In genomic region chr3:48439820-48440589, GRCh38 we compare ENCODE assay signal across 8 cellular contexts. TPM values are rescaled to one million over a fixed set of nuclear protein-coding genes. Genes with fewer than 3 reads are reported as not detected.
DNase-seq lines count a peak whose midpoint lies in the region; ATAC-seq and TF ChIP-seq lines count a peak whose summit lies in the region.

A gene with protein sequence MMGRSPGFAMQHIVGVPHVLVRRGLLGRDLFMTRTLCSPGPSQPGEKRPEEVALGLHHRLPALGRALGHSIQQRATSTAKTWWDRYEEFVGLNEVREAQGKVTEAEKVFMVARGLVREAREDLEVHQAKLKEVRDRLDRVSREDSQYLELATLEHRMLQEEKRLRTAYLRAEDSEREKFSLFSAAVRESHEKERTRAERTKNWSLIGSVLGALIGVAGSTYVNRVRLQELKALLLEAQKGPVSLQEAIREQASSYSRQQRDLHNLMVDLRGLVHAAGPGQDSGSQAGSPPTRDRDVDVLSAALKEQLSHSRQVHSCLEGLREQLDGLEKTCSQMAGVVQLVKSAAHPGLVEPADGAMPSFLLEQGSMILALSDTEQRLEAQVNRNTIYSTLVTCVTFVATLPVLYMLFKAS (minus strand): TSS chr3:48440119. CDS start chr3:48435128, 4,991 bp downstream.
Gene TMA7 (plus strand): TSS chr3:48440257. CDS start chr3:48440297, 40 bp downstream.

- no peaks in the 10 kb centered on the region for H3K27me3 ChIP-seq in foreskin keratinocyte
- H3K27me3 ChIP-seq in neural progenitor cell = no peaks in the 10 kb centered on the region

- H3K36me3 Mint-ChIP-seq in neural progenitor cell = peaks cover 7% of the 10 kb centered on the region

- TF ChIP-seq CTCF in foreskin keratinocyte (conservative IDR thresholded peaks at IDR 0.05) (peak; percentile 2), neural progenitor cell (IDR thresholded peaks at IDR 0.05) (no peak)

- POLR2A ChIA-PET in HEK293T (lab: Yijun Ruan, JAX) = interaction anchor here (0.5 to 2.2 kb wide), 35 partner anchors 8 to 615 kb away, joined by 3 to 19 read pairs (median 4); partner anchors contain the start of genes CDC25A, CELSR3, PFKFB4 and PLXNB1

- peak; percentile 98 for DNase-seq in GM03348 (ENCODE audit: low spot score)
- DNase-seq in HEK293T (ENCODE audit: extremely low spot score) = peak; percentile 97
- peak; percentile 97 for DNase-seq in MV-4-11 (lab: John Stamatoyannopoulos, UW)
- DNase-seq in SK-MEL-5 (ENCODE audit: low read depth, low spot score) = peak; percentile 98
- DNase-seq in activated naive CD4-positive, alpha-beta T cell treated with Interleukin-2 at 50 U/mL for 16 hours = peak; percentile 99
- DNase-seq in foreskin keratinocyte = peak; percentile 87 to 93
- DNase-seq in neural progenitor cell (ENCODE audit: low spot score) = peak; percentile 98
- DNase-seq in stromal cell of bone marrow (ENCODE audit: low read depth) = peak; percentile 93

- H3K9ac ChIP-seq in neural progenitor cell = peak within 1 kb of the TSS; percentile 79

- ATAC-seq in foreskin keratinocyte = peak; percentile 92

- no peaks in the 10 kb centered on the region for H3K9me3 ChIP-seq in neural progenitor cell (ENCODE audit: low read depth)

- H3K27ac Mint-ChIP-seq in neural progenitor cell = peak within 1 kb of the TSS; percentile 81

- H3K79me2 ChIP-seq in neural progenitor cell (ENCODE audit: low read depth) = peaks cover 57% of the 10 kb centered on the region

- H3K27ac ChIP-seq in foreskin keratinocyte (peak within 1 kb of the TSS; percentile 81), neural progenitor cell (no peak within 1 kb of the TSS)

- H3K4me3 ChIP-seq in neural progenitor cell = peak within 1 kb of the TSS; percentile 71

- H3K36me3 ChIP-seq in neural progenitor cell = no peaks in the 10 kb centered on the region

- H2AFZ ChIP-seq in neural progenitor cell (replicated peaks) = peak within 1 kb of the TSS; percentile 59

- no peaks in the 10 kb centered on the region for H3K9me3 Mint-ChIP-seq in neural progenitor cell

- in situ Hi-C loops in SK-MEL-5 (cut with HindIII; ENCODE audit: low pct_unique_long_range_greater_than_20kb, low sequenced_read_pairs) = no loop called here

- H3F3A ChIP-seq in neural progenitor cell (ENCODE audit: low read depth) = peaks cover 61% of the 10 kb centered on the region

- peak within 1 kb of the TSS; percentile 94 for H3K4me2 ChIP-seq in neural progenitor cell

- H4K20me1 ChIP-seq in neural progenitor cell (ENCODE audit: low read depth) = peaks cover 16% of the 10 kb centered on the region

- H3K27me3 Mint-ChIP-seq in neural progenitor cell (ENCODE audit: insufficient read depth, low read depth) = no peaks in the 10 kb centered on the region

- peaks cover 17% of the 10 kb centered on the region for H3K4me1 Mint-ChIP-seq in neural progenitor cell

- peaks cover 10% of the 10 kb centered on the region for H3K4me1 ChIP-seq in foreskin keratinocyte
- H3K4me1 ChIP-seq in neural progenitor cell = peaks cover 15% of the 10 kb centered on the region

- CTCF ChIA-PET in HEK293T (lab: Yijun Ruan, JAX) = interaction anchor here (0.7 to 2.7 kb wide), 6 partner anchors 33 to 187 kb away, joined by 3 to 21 read pairs (median 3); no protein-coding TSS in a partner anchor

- peak within 1 kb of the TSS; percentile 96 for H3K4me3 Mint-ChIP-seq in neural progenitor cell

TF ChIP-seq in HEK293T, 16 proteins besides CTCF, POLR2A, EP300 and RAD21:
- TF ChIP-seq L3MBTL2 (conservative IDR thresholded peaks at IDR 0.05) = peak; percentile 98
- TF ChIP-seq FOXK2 (IDR thresholded peaks at IDR 0.05) = no peak
- TF ChIP-seq ELF4 (IDR thresholded peaks at IDR 0.05) = peak; percentile 76
- no peak for TF ChIP-seq FOXM1 (IDR thresholded peaks at IDR 0.05; ENCODE audit: borderline replicate concordance)
- TF ChIP-seq, protein P1, sequence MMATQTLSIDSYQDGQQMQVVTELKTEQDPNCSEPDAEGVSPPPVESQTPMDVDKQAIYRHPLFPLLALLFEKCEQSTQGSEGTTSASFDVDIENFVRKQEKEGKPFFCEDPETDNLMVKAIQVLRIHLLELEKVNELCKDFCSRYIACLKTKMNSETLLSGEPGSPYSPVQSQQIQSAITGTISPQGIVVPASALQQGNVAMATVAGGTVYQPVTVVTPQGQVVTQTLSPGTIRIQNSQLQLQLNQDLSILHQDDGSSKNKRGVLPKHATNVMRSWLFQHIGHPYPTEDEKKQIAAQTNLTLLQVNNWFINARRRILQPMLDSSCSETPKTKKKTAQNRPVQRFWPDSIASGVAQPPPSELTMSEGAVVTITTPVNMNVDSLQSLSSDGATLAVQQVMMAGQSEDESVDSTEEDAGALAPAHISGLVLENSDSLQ (IDR thresholded peaks at IDR 0.05) = peak; percentile 95
- TF ChIP-seq SP1 (IDR thresholded peaks at IDR 0.05) = no peak
- no peak for TF ChIP-seq FOXA1 (IDR thresholded peaks at IDR 0.05)
- no peak for TF ChIP-seq ARNT (IDR thresholded peaks at IDR 0.05)
- TF ChIP-seq HDGF (IDR thresholded peaks at IDR 0.05; ENCODE audit: borderline replicate concordance) = no peak
- no peak for TF ChIP-seq LEF1 (IDR thresholded peaks at IDR 0.05; ENCODE audit: borderline replicate concordance)

RNA-seq across cellular contexts. Expression of the first gene that starts in this region (rescaled TPM):
- 41.6 and 43.8 TPM in 2 replicates for total RNA-seq in SK-MEL-5 (2014; rRNA removed; shearing (Covaris generic))
- 43.9 and 45.9 TPM in 2 replicates for polyA plus RNA-seq in SK-MEL-5 (2015; cell fraction: cytosol; rRNA removed)
- 14.8 and 17.1 TPM in 2 replicates for polyA plus RNA-seq in SK-MEL-5 (2015; cell fraction: nucleus; rRNA removed)
- total RNA-seq in foreskin keratinocyte = 30.3 and 31.1 TPM in 2 replicates
- 29.5 and 33.2 TPM in 2 replicates for polyA plus RNA-seq in foreskin keratinocyte
- total RNA-seq in neural progenitor cell (ENCODE audit: low replicate concordance) = 13.9 and 22.0 TPM in 2 replicates

RNA-seq across cellular contexts. Expression of gene TMA7, which starts in this region (rescaled TPM):
- total RNA-seq in SK-MEL-5 (2014; rRNA removed; shearing (Covaris generic)) = 412 and 439 TPM in 2 replicates
- 246 and 431 TPM in 2 replicates for polyA plus RNA-seq in SK-MEL-5 (2015; cell fraction: cytosol; rRNA removed)
- polyA plus RNA-seq in SK-MEL-5 (2015; cell fraction: nucleus; rRNA removed) = 46.9 and 68.6 TPM in 2 replicates
- total RNA-seq in foreskin keratinocyte = 376 and 417 TPM in 2 replicates
- 616 and 663 TPM in 2 replicates for polyA plus RNA-seq in foreskin keratinocyte
- total RNA-seq in neural progenitor cell (ENCODE audit: low replicate concordance) = 472 and 510 TPM in 2 replicates
